In genomic region chr6:75543311-75543710, GRCh38 we compare ENCODE assay signal across 30 cellular contexts.
"Had no signal": no experiment of that assay in that cellular context is flagged by ENCODE, and none has a peak within 500 bp of the region (broad histone marks: within the 10 kb centered on the region; RNA-seq: fewer than 3 reads in every experiment).

No MANE protein-coding gene starts in this region.

- H3K9me3 ChIP-seq: adrenal gland, ascending aorta, breast epithelium had no signal

- H3K36me3 ChIP-seq: adrenal gland, ascending aorta, brain microvascular endothelial cell, breast epithelium, cardiac muscle cell had no signal

- H3K4me1 ChIP-seq: adrenal gland, ascending aorta, body of pancreas, breast epithelium had no signal

- H3K27ac ChIP-seq: adrenal gland, ascending aorta, body of pancreas, brain microvascular endothelial cell, breast epithelium, cardiac muscle cell had no signal

- DNase-seq: activated effector memory CD4-positive, alpha-beta T cell treated with anti-CD3 and anti-CD28 coated beads, Interleukin-2, amount 50 U/mL, for 16 hours; activated effector memory CD4-positive, alpha-beta T cell treated with Interleukin-2 at 50 U/mL for 16 hours; activated gamma-delta T cell; activated gamma-delta T cell treated with Interleukin-2 at 50 U/mL for 16 hours; activated naive CD4-positive, alpha-beta T cell; activated naive CD4-positive, alpha-beta T cell treated with anti-CD3 and anti-CD28 coated beads for 36 hours; activated naive CD4-positive, alpha-beta T cell treated with anti-CD3 and anti-CD28 coated beads, Interleukin-2, amount 10 ng/mL, durations not matched to agents 7 days and 5 days; activated naive CD4-positive, alpha-beta T cell treated with anti-CD3 and anti-CD28 coated beads, Interleukin-2, amount 50 U/mL, for 16 hours; activated naive CD4-positive, alpha-beta T cell treated with Interleukin-2 at 50 U/mL for 16 hours; activated naive CD8-positive, alpha-beta T cell treated with anti-CD3 and anti-CD28 coated beads for 36 hours; activated naive CD8-positive, alpha-beta T cell treated with anti-CD3 and anti-CD28 coated beads, Interleukin-2, amount 10 ng/mL, durations not matched to agents 7 days and 5 days; activated naive CD8-positive, alpha-beta T cell treated with anti-CD3 and anti-CD28 coated beads, Interleukin-2, amount 50 U/mL, for 24 hours; activated T-cell treated with anti-CD3 and anti-CD28 coated beads, Interleukin-2, amount 50 U/mL, for 1 hour; activated T-cell treated with anti-CD3 and anti-CD28 coated beads, Interleukin-2, amount 50 U/mL, for 24 hours; activated T-cell treated with anti-CD3 and anti-CD28 coated beads, Interleukin-2, amount 50 U/mL, for 4 hours; activated T-cell treated with anti-CD3 and anti-CD28 coated beads, Interleukin-2, amount 50 U/mL, for 48 hours; activated T-cell treated with anti-CD3 and anti-CD28 coated beads, Interleukin-2, amount 50 U/mL, for 72 hours; adrenal gland; amniotic stem cell; amygdala; anterior cingulate cortex; aorta; body of pancreas; brain microvascular endothelial cell; caudate nucleus; central memory CD4-positive, alpha-beta T cell; cerebellar nuclear complex had no signal

- H3K27me3 ChIP-seq: adrenal gland, ascending aorta, body of pancreas, brain microvascular endothelial cell, breast epithelium, cardiac muscle cell had no signal

- H3K4me3 ChIP-seq: adrenal gland, ascending aorta, body of pancreas, breast epithelium, cardiac muscle cell had no signal
